In the genomic region with DNA sequence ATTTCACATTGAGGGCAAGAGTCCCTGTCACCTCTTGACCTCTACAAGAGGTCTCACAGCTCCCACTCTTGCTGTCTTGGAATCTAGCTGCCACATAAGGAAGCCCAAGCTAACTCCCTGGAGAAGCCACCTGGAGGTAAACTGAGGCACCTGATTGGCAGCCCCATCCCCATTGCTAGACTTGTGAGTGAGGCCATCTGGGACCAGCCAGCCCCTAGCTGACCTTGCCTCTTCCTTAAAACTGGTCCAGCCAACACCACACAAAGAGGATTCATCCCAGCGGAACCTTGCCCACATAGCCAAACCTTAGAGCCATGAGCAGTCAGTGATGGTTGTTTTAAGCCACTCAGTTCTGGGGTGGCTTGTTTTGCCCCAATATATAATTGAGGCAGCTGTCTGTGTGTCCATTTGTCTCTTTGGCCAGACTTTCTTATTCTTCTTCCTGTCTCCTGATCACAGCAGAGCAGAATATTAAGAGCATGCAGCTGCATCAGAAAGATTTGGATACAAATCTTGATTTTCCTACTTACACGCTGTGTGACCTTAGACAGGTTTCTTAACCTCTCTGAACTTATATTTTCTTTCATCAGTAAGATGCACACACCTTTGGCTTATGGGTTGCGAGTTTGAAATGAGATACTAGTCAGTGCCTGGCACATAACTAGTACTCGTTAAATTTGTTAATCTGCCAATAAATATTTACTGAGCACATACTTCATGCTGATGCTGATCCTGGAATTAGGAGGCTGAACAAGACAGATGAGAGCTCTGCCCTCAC, we compare ENCODE assay signal across 2 cellular contexts.
TF ChIP-seq lines count a peak whose summit lies in the region.

No MANE protein-coding gene starts in this region.

TF ChIP-seq in HepG2, 621 proteins besides CTCF, POLR2A, EP300 and RAD21:
- no peak for TF ChIP-seq SP1 (IDR thresholded peaks at IDR 0.05)
- no peak for TF ChIP-seq SP1 (CRISPR knock-in tag; IDR thresholded peaks at IDR 0.05)
- peak; percentile 22; the same call in 1 of the 2 replicates for TF ChIP-seq ZNF768 (CRISPR knock-in tag; IDR thresholded peaks at IDR 0.05)
- TF ChIP-seq TEAD3 (CRISPR knock-in tag; optimal IDR thresholded peaks at IDR 0.05; ENCODE audit: borderline replicate concordance) = no peak

TF ChIP-seq in GM23338, 12 proteins besides CTCF, POLR2A, EP300 and RAD21:
- TF ChIP-seq, protein P1, sequence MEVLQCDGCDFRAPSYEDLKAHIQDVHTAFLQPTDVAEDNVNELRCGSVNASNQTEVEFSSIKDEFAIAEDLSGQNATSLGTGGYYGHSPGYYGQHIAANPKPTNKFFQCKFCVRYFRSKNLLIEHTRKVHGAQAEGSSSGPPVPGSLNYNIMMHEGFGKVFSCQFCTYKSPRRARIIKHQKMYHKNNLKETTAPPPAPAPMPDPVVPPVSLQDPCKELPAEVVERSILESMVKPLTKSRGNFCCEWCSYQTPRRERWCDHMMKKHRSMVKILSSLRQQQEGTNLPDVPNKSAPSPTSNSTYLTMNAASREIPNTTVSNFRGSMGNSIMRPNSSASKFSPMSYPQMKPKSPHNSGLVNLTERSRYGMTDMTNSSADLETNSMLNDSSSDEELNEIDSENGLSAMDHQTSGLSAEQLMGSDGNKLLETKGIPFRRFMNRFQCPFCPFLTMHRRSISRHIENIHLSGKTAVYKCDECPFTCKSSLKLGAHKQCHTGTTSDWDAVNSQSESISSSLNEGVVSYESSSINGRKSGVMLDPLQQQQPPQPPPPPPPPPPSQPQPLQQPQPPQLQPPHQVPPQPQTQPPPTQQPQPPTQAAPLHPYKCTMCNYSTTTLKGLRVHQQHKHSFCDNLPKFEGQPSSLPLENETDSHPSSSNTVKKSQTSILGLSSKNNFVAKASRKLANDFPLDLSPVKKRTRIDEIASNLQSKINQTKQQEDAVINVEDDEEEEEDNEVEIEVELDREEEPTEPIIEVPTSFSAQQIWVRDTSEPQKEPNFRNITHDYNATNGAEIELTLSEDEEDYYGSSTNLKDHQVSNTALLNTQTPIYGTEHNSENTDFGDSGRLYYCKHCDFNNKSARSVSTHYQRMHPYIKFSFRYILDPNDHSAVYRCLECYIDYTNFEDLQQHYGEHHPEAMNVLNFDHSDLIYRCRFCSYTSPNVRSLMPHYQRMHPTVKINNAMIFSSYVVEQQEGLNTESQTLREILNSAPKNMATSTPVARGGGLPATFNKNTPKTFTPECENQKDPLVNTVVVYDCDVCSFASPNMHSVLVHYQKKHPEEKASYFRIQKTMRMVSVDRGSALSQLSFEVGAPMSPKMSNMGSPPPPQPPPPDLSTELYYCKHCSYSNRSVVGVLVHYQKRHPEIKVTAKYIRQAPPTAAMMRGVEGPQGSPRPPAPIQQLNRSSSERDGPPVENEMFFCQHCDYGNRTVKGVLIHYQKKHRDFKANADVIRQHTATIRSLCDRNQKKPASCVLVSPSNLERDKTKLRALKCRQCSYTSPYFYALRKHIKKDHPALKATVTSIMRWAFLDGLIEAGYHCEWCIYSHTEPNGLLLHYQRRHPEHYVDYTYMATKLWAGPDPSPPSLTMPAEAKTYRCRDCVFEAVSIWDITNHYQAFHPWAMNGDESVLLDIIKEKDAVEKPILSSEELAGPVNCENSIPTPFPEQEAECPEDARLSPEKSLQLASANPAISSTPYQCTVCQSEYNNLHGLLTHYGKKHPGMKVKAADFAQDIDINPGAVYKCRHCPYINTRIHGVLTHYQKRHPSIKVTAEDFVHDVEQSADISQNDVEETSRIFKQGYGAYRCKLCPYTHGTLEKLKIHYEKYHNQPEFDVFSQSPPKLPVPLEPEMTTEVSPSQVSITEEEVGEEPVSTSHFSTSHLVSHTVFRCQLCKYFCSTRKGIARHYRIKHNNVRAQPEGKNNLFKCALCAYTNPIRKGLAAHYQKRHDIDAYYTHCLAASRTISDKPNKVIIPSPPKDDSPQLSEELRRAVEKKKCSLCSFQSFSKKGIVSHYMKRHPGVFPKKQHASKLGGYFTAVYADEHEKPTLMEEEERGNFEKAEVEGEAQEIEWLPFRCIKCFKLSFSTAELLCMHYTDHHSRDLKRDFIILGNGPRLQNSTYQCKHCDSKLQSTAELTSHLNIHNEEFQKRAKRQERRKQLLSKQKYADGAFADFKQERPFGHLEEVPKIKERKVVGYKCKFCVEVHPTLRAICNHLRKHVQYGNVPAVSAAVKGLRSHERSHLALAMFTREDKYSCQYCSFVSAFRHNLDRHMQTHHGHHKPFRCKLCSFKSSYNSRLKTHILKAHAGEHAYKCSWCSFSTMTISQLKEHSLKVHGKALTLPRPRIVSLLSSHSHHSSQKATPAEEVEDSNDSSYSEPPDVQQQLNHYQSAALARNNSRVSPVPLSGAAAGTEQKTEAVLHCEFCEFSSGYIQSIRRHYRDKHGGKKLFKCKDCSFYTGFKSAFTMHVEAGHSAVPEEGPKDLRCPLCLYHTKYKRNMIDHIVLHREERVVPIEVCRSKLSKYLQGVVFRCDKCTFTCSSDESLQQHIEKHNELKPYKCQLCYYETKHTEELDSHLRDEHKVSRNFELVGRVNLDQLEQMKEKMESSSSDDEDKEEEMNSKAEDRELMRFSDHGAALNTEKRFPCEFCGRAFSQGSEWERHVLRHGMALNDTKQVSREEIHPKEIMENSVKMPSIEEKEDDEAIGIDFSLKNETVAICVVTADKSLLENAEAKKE (CRISPR knock-in tag; IDR thresholded peaks at IDR 0.05) = no peak
- TF ChIP-seq JUNB (IDR thresholded peaks at IDR 0.05; ENCODE audit: unreplicated experiment) = no peak
- no peak for TF ChIP-seq EZH2 (IDR thresholded peaks at IDR 0.05; ENCODE audit: low read depth, unreplicated experiment)
- no peak for TF ChIP-seq ZNF114 (CRISPR knock-in tag; IDR thresholded peaks at IDR 0.05)
- TF ChIP-seq POLR2AphosphoS5 (IDR thresholded peaks at IDR 0.05; ENCODE audit: low read depth) = no peak
- no peak for TF ChIP-seq ZNF331 (CRISPR knock-in tag; IDR thresholded peaks at IDR 0.05; ENCODE audit: low read depth)
- no peak for TF ChIP-seq NANOG (IDR thresholded peaks at IDR 0.05; ENCODE audit: borderline replicate concordance)
- TF ChIP-seq, protein P2, sequence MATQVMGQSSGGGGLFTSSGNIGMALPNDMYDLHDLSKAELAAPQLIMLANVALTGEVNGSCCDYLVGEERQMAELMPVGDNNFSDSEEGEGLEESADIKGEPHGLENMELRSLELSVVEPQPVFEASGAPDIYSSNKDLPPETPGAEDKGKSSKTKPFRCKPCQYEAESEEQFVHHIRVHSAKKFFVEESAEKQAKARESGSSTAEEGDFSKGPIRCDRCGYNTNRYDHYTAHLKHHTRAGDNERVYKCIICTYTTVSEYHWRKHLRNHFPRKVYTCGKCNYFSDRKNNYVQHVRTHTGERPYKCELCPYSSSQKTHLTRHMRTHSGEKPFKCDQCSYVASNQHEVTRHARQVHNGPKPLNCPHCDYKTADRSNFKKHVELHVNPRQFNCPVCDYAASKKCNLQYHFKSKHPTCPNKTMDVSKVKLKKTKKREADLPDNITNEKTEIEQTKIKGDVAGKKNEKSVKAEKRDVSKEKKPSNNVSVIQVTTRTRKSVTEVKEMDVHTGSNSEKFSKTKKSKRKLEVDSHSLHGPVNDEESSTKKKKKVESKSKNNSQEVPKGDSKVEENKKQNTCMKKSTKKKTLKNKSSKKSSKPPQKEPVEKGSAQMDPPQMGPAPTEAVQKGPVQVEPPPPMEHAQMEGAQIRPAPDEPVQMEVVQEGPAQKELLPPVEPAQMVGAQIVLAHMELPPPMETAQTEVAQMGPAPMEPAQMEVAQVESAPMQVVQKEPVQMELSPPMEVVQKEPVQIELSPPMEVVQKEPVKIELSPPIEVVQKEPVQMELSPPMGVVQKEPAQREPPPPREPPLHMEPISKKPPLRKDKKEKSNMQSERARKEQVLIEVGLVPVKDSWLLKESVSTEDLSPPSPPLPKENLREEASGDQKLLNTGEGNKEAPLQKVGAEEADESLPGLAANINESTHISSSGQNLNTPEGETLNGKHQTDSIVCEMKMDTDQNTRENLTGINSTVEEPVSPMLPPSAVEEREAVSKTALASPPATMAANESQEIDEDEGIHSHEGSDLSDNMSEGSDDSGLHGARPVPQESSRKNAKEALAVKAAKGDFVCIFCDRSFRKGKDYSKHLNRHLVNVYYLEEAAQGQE (IDR thresholded peaks at IDR 0.05; ENCODE audit: unreplicated experiment) = no peak
- no peak for TF ChIP-seq EZH2phosphoT487 (IDR thresholded peaks at IDR 0.05; ENCODE audit: unreplicated experiment)
- no peak for TF ChIP-seq CREB1 (CRISPR knock-in tag; IDR thresholded peaks at IDR 0.05; ENCODE audit: low read depth)
- TF ChIP-seq, protein P3, sequence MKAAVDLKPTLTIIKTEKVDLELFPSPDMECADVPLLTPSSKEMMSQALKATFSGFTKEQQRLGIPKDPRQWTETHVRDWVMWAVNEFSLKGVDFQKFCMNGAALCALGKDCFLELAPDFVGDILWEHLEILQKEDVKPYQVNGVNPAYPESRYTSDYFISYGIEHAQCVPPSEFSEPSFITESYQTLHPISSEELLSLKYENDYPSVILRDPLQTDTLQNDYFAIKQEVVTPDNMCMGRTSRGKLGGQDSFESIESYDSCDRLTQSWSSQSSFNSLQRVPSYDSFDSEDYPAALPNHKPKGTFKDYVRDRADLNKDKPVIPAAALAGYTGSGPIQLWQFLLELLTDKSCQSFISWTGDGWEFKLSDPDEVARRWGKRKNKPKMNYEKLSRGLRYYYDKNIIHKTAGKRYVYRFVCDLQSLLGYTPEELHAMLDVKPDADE (IDR thresholded peaks at IDR 0.05) = no peak
- no peak for TF ChIP-seq STAT1 (IDR thresholded peaks at IDR 0.05; ENCODE audit: unreplicated experiment)
TF ChIP-seq in GM23338: peak in this region for 0.
